8 cellular contexts compared by ENCODE assay signal in genomic region chr18:812123-812672, GRCh38. TPM values are rescaled to one million over a fixed set of nuclear protein-coding genes. Genes with fewer than 3 reads are reported as not detected.
DNase-seq lines count a peak whose midpoint lies in the region; ATAC-seq and TF ChIP-seq lines count a peak whose summit lies in the region.

Gene YES1 (minus strand): TSS chr18:812242. CDS start chr18:756827, 55,415 bp downstream.

- peaks cover 32% of the 10 kb centered on the region for H3K36me3 Mint-ChIP-seq in Calu3 (ENCODE audit: insufficient read depth, unreplicated experiment)

- intact Hi-C loops in Calu3 (cut with micrococcal nuclease; ENCODE audit: unreplicated experiment) (no loop called here), ovary (cut with DNase I) (no loop called here)

- peak; percentile 40 for TF ChIP-seq POLR2A in ovary (IDR thresholded peaks at IDR 0.05)

- in situ Hi-C loops in SK-MEL-5 (cut with HindIII; ENCODE audit: low pct_unique_long_range_greater_than_20kb, low sequenced_read_pairs) = no loop called here

- H3K9me3 ChIP-seq in ovary (no peaks in the 10 kb centered on the region), thymus (ENCODE audit: control insufficient read depth) (no peaks in the 10 kb centered on the region)

- H3K27ac ChIP-seq in HL-60 (replicated peaks) (peak within 1 kb of the TSS; percentile 80), ovary (peak within 1 kb of the TSS; percentile 89 to 95), thymus (ENCODE audit: low read depth) (peak within 1 kb of the TSS; percentile 98)

- H3K4me1 Mint-ChIP-seq in Calu3 (ENCODE audit: low read depth, unreplicated experiment) = peaks cover 27% of the 10 kb centered on the region

- H3K27me3 Mint-ChIP-seq in Calu3 (ENCODE audit: unreplicated experiment) = no peaks in the 10 kb centered on the region

- H3K9me3 Mint-ChIP-seq in Calu3 (ENCODE audit: low read depth, unreplicated experiment) = no peaks in the 10 kb centered on the region

- TF ChIP-seq EP300 in ovary (IDR thresholded peaks at IDR 0.05) = no peak

- no TSS peak for BruUV-seq in Calu3 (replicated peaks; lab: Mats Ljungman, UMichigan)

- H3K4me3 Mint-ChIP-seq in Calu3 (ENCODE audit: low read depth, unreplicated experiment) = peak within 1 kb of the TSS; percentile 98

- TF ChIP-seq CTCF in Calu3 (IDR thresholded peaks at IDR 0.05; ENCODE audit: unreplicated experiment) = no peak
- TF ChIP-seq CTCF in HL-60 (IDR thresholded peaks at IDR 0.05; ENCODE audit: insufficient read depth, low read length) = no peak
- no peak for TF ChIP-seq CTCF in ovary (IDR thresholded peaks at IDR 0.05)

- H3K4me1 ChIP-seq in ovary (ENCODE audit: insufficient read depth) (peaks cover 4% of the 10 kb centered on the region), thymus (ENCODE audit: control insufficient read depth, insufficient read depth, low read length) (peaks cover 2% of the 10 kb centered on the region)

- H3K36me3 ChIP-seq in ovary (no peaks in the 10 kb centered on the region), thymus (ENCODE audit: control insufficient read depth, insufficient read depth) (no peaks in the 10 kb centered on the region)

- WGBS in ovary, 3 donors = 0% methylated on average over 33 to 69 of the region's 69 CpGs
- WGBS in thymus = under 1% methylated on average over 68 of the region's 69 CpGs

- ATAC-seq in GM19452 (IDR thresholded peaks at IDR 0.05; ENCODE audit: unreplicated experiment) = peak; percentile 47

- DNase-seq in Calu3 (peak; percentile 83), HL-60 (ENCODE audit: low read depth in 1 of 2, low spot score in 1 of 2) (peak; percentile 43 to 74), SK-MEL-5 (ENCODE audit: low read depth, low spot score) (peak; percentile 76), globus pallidus (ENCODE audit: low spot score) (peak; percentile 42), ovary (peak; percentile 74 to 87 (median 80))
- DNase-seq in activated naive CD4-positive, alpha-beta T cell treated with anti-CD3 and anti-CD28 coated beads, Interleukin-2, amount 50 U/mL, for 16 hours = peak; percentile 73

- peak within 1 kb of the TSS; percentile 96 for H3K4me3 ChIP-seq in HL-60 (replicated peaks; ENCODE audit: insufficient read depth, low read length)
- H3K4me3 ChIP-seq in ovary = peak within 1 kb of the TSS; percentile 93
- peak within 1 kb of the TSS; percentile 77 for H3K4me3 ChIP-seq in thymus (ENCODE audit: low read length)

- CTCF ChIA-PET in Calu3 (lab: Charles Lee) = interaction anchor here (0.6 to 1.3 kb wide), 3 partner anchors 25 to 109 kb away, joined by 3 to 4 read pairs (median 3); partner anchors contain the start of gene ENOSF1

- peak within 1 kb of the TSS; percentile 92 for H3K27ac Mint-ChIP-seq in Calu3 (ENCODE audit: unreplicated experiment)

- H3K27me3 ChIP-seq in HL-60 (ENCODE audit: insufficient read depth, poor library complexity, severe bottlenecking) (peaks cover 29% of the 10 kb centered on the region), ovary (no peaks in the 10 kb centered on the region), thymus (ENCODE audit: control insufficient read depth, insufficient read depth) (no peaks in the 10 kb centered on the region)

RNA-seq across cellular contexts. Expression of gene YES1, which starts in this region (rescaled TPM):
- 58.4 and 61.2 TPM in 2 replicates for total RNA-seq in Calu3 (2022)
- 50.9 and 54.1 TPM in 2 replicates for total RNA-seq in SK-MEL-5 (2014; rRNA removed; shearing (Covaris generic))
- 55.9 and 87.8 TPM in 2 replicates for polyA plus RNA-seq in SK-MEL-5 (2015; cell fraction: cytosol; rRNA removed)
- 8.4 and 30.5 TPM in 2 replicates for polyA plus RNA-seq in SK-MEL-5 (2015; cell fraction: nucleus; rRNA removed)
- 10 to 100 TPM; 30.7 to 95.1 (median 35.1) TPM for total RNA-seq in ovary
- polyA plus RNA-seq in ovary = 10 to 100 TPM; 14.3 to 18.2 TPM
- 18.8 TPM for polyA plus RNA-seq in thymus

Comparison
In these comparisons a context has a peak if more than half of its experiments do, and no peak if none do; other contexts are left out.
1. Peak in every context shown above with its lines: DNase-seq, ATAC-seq, H3K4me3 ChIP-seq and H3K27ac ChIP-seq.